ENCODE assay signal across 24 cellular contexts in the genomic region with DNA sequence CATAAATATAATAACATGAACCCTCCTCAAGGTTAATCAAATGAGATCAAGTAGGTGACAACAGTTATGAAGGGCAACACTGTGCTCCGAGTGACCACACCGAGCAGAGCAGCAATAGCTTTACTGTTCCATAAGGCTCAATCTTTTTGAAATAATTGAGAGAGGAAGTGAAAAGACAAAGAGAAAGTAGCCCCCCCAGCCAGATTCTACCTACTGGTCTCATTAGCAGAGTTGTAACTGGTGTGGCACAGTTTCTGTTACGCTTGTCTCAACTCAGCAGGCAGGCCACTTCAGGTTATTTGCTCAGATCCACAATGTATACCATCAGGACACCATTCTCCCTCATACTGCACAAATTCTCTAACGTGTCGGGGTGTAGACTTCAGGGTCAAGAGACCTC. TPM values are rescaled to one million over a fixed set of nuclear protein-coding genes. Genes with fewer than 3 reads are reported as not detected.
DNase-seq lines count a peak whose midpoint lies in the region; ATAC-seq and TF ChIP-seq lines count a peak whose summit lies in the region.
"Had no signal": no experiment of that assay in that cellular context is flagged by ENCODE, and none has a peak within 500 bp of the region (broad histone marks: within the 10 kb centered on the region; RNA-seq: fewer than 3 reads in every experiment).

No MANE protein-coding gene starts in this region.

- DNase-seq in COLO668 (lab: John Stamatoyannopoulos, UW; ENCODE audit: unreplicated experiment) (peak; percentile 19), NCI-H510A (lab: John Stamatoyannopoulos, UW) (peak; percentile 48), esophagus muscularis mucosa (ENCODE audit: extremely low spot score) (no peak)
- DNase-seq in stimulated activated CD4-positive, alpha-beta T cell treated with anti-CD3 and anti-CD28 coated beads, Interleukin-4, amount 100 ng/mL, for 4 hours = no peak
- DNase-seq in NK-92 treated with Interleukin-12 subunit alpha and Interleukin-12 subunit beta, amount 100 ng/mL, for 24 hours (lab: John Stamatoyannopoulos, UW) = no peak
- no peak for DNase-seq in stimulated activated effector memory CD8-positive, alpha-beta T cell treated with anti-CD3 and anti-CD28 coated beads, Interleukin-12 subunit alpha, Interleukin-12 subunit beta, amount 100 ng/mL, for 72 hours (ENCODE audit: low spot score in 2 of 2)
- DNase-seq: activated effector memory CD4-positive, alpha-beta T cell treated with Interleukin-2 at 50 U/mL for 16 hours; DMS79 treated with DMSO at 0.1 percent for 48 hours; H9; heart right ventricle; immature natural killer cell; KG1; left ventricle myocardium superior; NCI-H187 treated with DMSO at 0.1 percent for 48 hours; stimulated activated CD4-positive, alpha-beta T cell treated with anti-CD3 and anti-CD28 coated beads, Interleukin-4, amount 100 ng/mL, for 24 hours had no signal

- intact Hi-C loops in esophagus muscularis mucosa (cut with DNase I) = no loop called here

- no peaks in the 10 kb centered on the region for H3K4me1 Mint-ChIP-seq in activated T-helper 17 cell treated with anti-CD3 and anti-CD28 coated beads, Interleukin-2, amount 50 U/mL, for 72 hours
- no peaks in the 10 kb centered on the region for H3K4me1 Mint-ChIP-seq in stimulated activated effector memory CD8-positive, alpha-beta T cell treated with anti-CD3 and anti-CD28 coated beads, Interleukin-12 subunit alpha, Interleukin-12 subunit beta, amount 100 ng/mL, for 72 hours
- H3K4me1 Mint-ChIP-seq: immature natural killer cell, mesothelial cell of epicardium had no signal

- H3K27ac ChIP-seq in esophagus muscularis mucosa (replicated peaks in 1 of 4) = peak overlapping the region; percentile 78 to 91 (median 88)
- H3K27ac ChIP-seq: breast epithelium, heart right ventricle, right atrium auricular region, RWPE1 had no signal

- no peaks in the 10 kb centered on the region for H3K9me3 ChIP-seq in esophagus muscularis mucosa
- H3K9me3 ChIP-seq: breast epithelium, right atrium auricular region had no signal

- no peaks in the 10 kb centered on the region for H3K36me3 Mint-ChIP-seq in activated T-helper 17 cell treated with anti-CD3 and anti-CD28 coated beads, Interleukin-2, amount 50 U/mL, for 72 hours (ENCODE audit: low read depth)
- no peaks in the 10 kb centered on the region for H3K36me3 Mint-ChIP-seq in stimulated activated effector memory CD8-positive, alpha-beta T cell treated with anti-CD3 and anti-CD28 coated beads, Interleukin-12 subunit alpha, Interleukin-12 subunit beta, amount 100 ng/mL, for 72 hours
- H3K36me3 Mint-ChIP-seq: immature natural killer cell; mesothelial cell of epicardium; natural killer cell treated with Interleukin-12 subunit alpha and Interleukin-12 subunit beta and Interleukin-15 and Interleukin-18, amount 100 ng/mL, for 72 hours had no signal

- H3K27me3 ChIP-seq in esophagus muscularis mucosa = no peaks in the 10 kb centered on the region
- H3K27me3 ChIP-seq: breast epithelium, right atrium auricular region had no signal

- no peaks in the 10 kb centered on the region for H3K9me3 Mint-ChIP-seq in activated T-helper 17 cell treated with anti-CD3 and anti-CD28 coated beads, Interleukin-2, amount 50 U/mL, for 72 hours
- H3K9me3 Mint-ChIP-seq in stimulated activated effector memory CD8-positive, alpha-beta T cell treated with anti-CD3 and anti-CD28 coated beads, Interleukin-12 subunit alpha, Interleukin-12 subunit beta, amount 100 ng/mL, for 72 hours = no peaks in the 10 kb centered on the region
- H3K9me3 Mint-ChIP-seq: dendritic cell treated with granulocyte-macrophage colony-stimulating factor and Interleukin-4, amounts not matched to agents 40 ng/mL and 50 ng/mL, for 4 days; H9; mesothelial cell of epicardium; natural killer cell treated with Interleukin-12 subunit alpha and Interleukin-12 subunit beta and Interleukin-15 and Interleukin-18, amount 100 ng/mL, for 72 hours had no signal

- peaks cover 3% of the 10 kb centered on the region for H3K27me3 Mint-ChIP-seq in activated T-helper 17 cell treated with anti-CD3 and anti-CD28 coated beads, Interleukin-2, amount 50 U/mL, for 72 hours

- H3K4me1 ChIP-seq in esophagus muscularis mucosa = peaks cover 4 to 100% (median 84%) of the 10 kb centered on the region in 4 donors
- H3K4me1 ChIP-seq: breast epithelium, heart right ventricle had no signal

- no peak for TF ChIP-seq EP300 in esophagus muscularis mucosa (IDR thresholded peaks at IDR 0.05)

- 87% methylated on average over 5 of the region's 5 CpGs for WGBS in esophagus muscularis mucosa

- H3K27ac Mint-ChIP-seq in activated T-helper 17 cell treated with anti-CD3 and anti-CD28 coated beads, Interleukin-2, amount 50 U/mL, for 72 hours = no peak overlapping the region
- no peak overlapping the region for H3K27ac Mint-ChIP-seq in stimulated activated effector memory CD8-positive, alpha-beta T cell treated with anti-CD3 and anti-CD28 coated beads, Interleukin-12 subunit alpha, Interleukin-12 subunit beta, amount 100 ng/mL, for 72 hours
- H3K27ac Mint-ChIP-seq: dendritic cell treated with granulocyte-macrophage colony-stimulating factor and Interleukin-4, amounts not matched to agents 40 ng/mL and 50 ng/mL, for 4 days; H9; immature natural killer cell; mesothelial cell of epicardium; natural killer cell treated with Interleukin-12 subunit alpha and Interleukin-12 subunit beta and Interleukin-15 and Interleukin-18, amount 100 ng/mL, for 72 hours had no signal

- peaks cover 0 to 7% (median 0%) of the 10 kb centered on the region in 4 donors for H3K36me3 ChIP-seq in esophagus muscularis mucosa
- H3K36me3 ChIP-seq: breast epithelium, heart right ventricle, right atrium auricular region had no signal

- TF ChIP-seq POLR2A in esophagus muscularis mucosa (IDR thresholded peaks at IDR 0.05; ENCODE audit: low read depth) = no peak

- no peak for TF ChIP-seq CTCF in esophagus muscularis mucosa (IDR thresholded peaks at IDR 0.05)

- H3K4me3 Mint-ChIP-seq in activated T-helper 17 cell treated with anti-CD3 and anti-CD28 coated beads, Interleukin-2, amount 50 U/mL, for 72 hours = no peak overlapping the region
- no peak overlapping the region for H3K4me3 Mint-ChIP-seq in stimulated activated effector memory CD8-positive, alpha-beta T cell treated with anti-CD3 and anti-CD28 coated beads, Interleukin-12 subunit alpha, Interleukin-12 subunit beta, amount 100 ng/mL, for 72 hours
- H3K4me3 Mint-ChIP-seq: dendritic cell treated with granulocyte-macrophage colony-stimulating factor and Interleukin-4, amounts not matched to agents 40 ng/mL and 50 ng/mL, for 4 days; H9; immature natural killer cell; mesothelial cell of epicardium; natural killer cell treated with Interleukin-12 subunit alpha and Interleukin-12 subunit beta and Interleukin-15 and Interleukin-18, amount 100 ng/mL, for 72 hours had no signal

- ATAC-seq in GM21360 (IDR thresholded peaks at IDR 0.05; ENCODE audit: unreplicated experiment) = peak; percentile 45
- no peak for ATAC-seq in activated T-helper 17 cell treated with anti-CD3 and anti-CD28 coated beads, Interleukin-2, amount 50 U/mL, for 72 hours (replicated peaks)
- no peak for ATAC-seq in stimulated activated effector memory CD8-positive, alpha-beta T cell treated with anti-CD3 and anti-CD28 coated beads, Interleukin-12 subunit alpha, Interleukin-12 subunit beta, amount 100 ng/mL, for 72 hours
- ATAC-seq: heart right ventricle; left ventricle myocardium superior; natural killer cell treated with Interleukin-12 subunit alpha and Interleukin-12 subunit beta and Interleukin-15 and Interleukin-18, amount 100 ng/mL, for 72 hours; SK-N-SH treated with all-trans-retinoic acid at 6 μM for 48 hours had no signal

- H3K4me3 ChIP-seq in esophagus muscularis mucosa = no peak overlapping the region
- H3K4me3 ChIP-seq: breast epithelium, heart right ventricle, right atrium auricular region had no signal

RNA-seq across cellular contexts. Expression of a gene that starts 14.0 kb away (rescaled TPM):
- total RNA-seq in esophagus muscularis mucosa = 100 to 1,000 TPM; 586 to 728 (median 654) TPM
- total RNA-seq in activated T-helper 17 cell treated with anti-CD3 and anti-CD28 coated beads, Interleukin-2, amount 50 U/mL, for 72 hours = under 1 TPM; 0.24 to 0.39 TPM

Comparison
In these comparisons a context has a peak if more than half of its experiments do, and no peak if none do; other contexts are left out.
1. DNase-seq: peak in COLO668 (single experiment) and NCI-H510A (single experiment); none in esophagus muscularis mucosa (single experiment), stimulated activated CD4-positive, alpha-beta T cell treated with anti-CD3 and anti-CD28 coated beads, Interleukin-4, amount 100 ng/mL, for 4 hours (0 of 2), NK-92 treated with Interleukin-12 subunit alpha and Interleukin-12 subunit beta, amount 100 ng/mL, for 24 hours (single experiment) and stimulated activated effector memory CD8-positive, alpha-beta T cell treated with anti-CD3 and anti-CD28 coated beads, Interleukin-12 subunit alpha, Interleukin-12 subunit beta, amount 100 ng/mL, for 72 hours (0 of 2).
2. RNA of a gene that starts 14.0 kb away (total RNA-seq): 586 to 728 TPM in esophagus muscularis mucosa; 0.24 to 0.39 TPM in activated T-helper 17 cell treated with anti-CD3 and anti-CD28 coated beads, Interleukin-2, amount 50 U/mL, for 72 hours; every median in the first group is over 100 times any median in the second.